Comparison of ENCODE assay signal across 8 cellular contexts in genomic region chr19:1859319-1859718, GRCh38. TPM values are rescaled to one million over a fixed set of nuclear protein-coding genes. Genes with fewer than 3 reads are reported as not detected.
DNase-seq lines count a peak whose midpoint lies in the region; ATAC-seq, FAIRE-seq and TF ChIP-seq lines count a peak whose summit lies in the region.
"Had no signal": no experiment of that assay in that cellular context is flagged by ENCODE, and none has a peak within 500 bp of the region (broad histone marks: within the 10 kb centered on the region; RNA-seq: fewer than 3 reads in every experiment).

No MANE protein-coding gene starts in this region.

- CTCF ChIA-PET in HepG2 (lab: Yijun Ruan, JAX; ENCODE audit: low intra/inter-chr PET ratio, low total read pairs) = no interaction called here

- TF ChIP-seq EP300 in HepG2 (IDR thresholded peaks at IDR 0.05; ENCODE audit: low read depth in 2 of 2, low read length in 2 of 2) (no peak), HepG2 (CRISPR knock-in tag; IDR thresholded peaks at IDR 0.05; ENCODE audit: borderline replicate concordance) (no peak)

- peak overlapping the region; percentile 80 for H3K27ac ChIP-seq in HepG2 (ENCODE audit: extremely low read length, insufficient read depth, low read length)
- no peak overlapping the region for H3K27ac ChIP-seq in right lobe of liver
- no peak overlapping the region for H3K27ac ChIP-seq in pancreas

- no peak for DNase-seq in HepG2 (ENCODE audit: low spot score)
- DNase-seq in right lobe of liver = no peak
- DNase-seq in endothelial cell (ENCODE audit: low spot score) = no peak
- no peak for DNase-seq in NCI-H69 (lab: John Stamatoyannopoulos, UW)
- DNase-seq in pancreas = no peak
- DNase-seq: DMS153 had no signal

- H3K36me3 Mint-ChIP-seq in endothelial cell (ENCODE audit: low read depth, unreplicated experiment) = peaks cover 4% of the 10 kb centered on the region

- H3K27me3 ChIP-seq in HepG2 (ENCODE audit: control insufficient read depth in 1 of 2, insufficient read depth in 2 of 2, low read length in 2 of 2) (no peaks in the 10 kb centered on the region; a peak in 1 of 5 replicates), right lobe of liver (no peaks in the 10 kb centered on the region), pancreas (no peaks in the 10 kb centered on the region)

- no peaks in the 10 kb centered on the region for H3K36me3 ChIP-seq in HepG2 (replicated peaks in 1 of 2; ENCODE audit: control insufficient read depth in 1 of 2, insufficient read depth in 2 of 2, low read length in 2 of 2)
- no peaks in the 10 kb centered on the region for H3K36me3 ChIP-seq in right lobe of liver
- no peaks in the 10 kb centered on the region for H3K36me3 ChIP-seq in pancreas

- no TSS peak for BruUV-seq in HepG2 (replicated peaks; lab: Mats Ljungman, UMichigan)

- no peak for TF ChIP-seq POLR2A in HepG2 (IDR thresholded peaks at IDR 0.05; ENCODE audit: insufficient read depth in 1 of 2, low read depth in 2 of 2, low read length in 2 of 2)
- no peak for TF ChIP-seq POLR2A in right lobe of liver (IDR thresholded peaks at IDR 0.05)

- H3K9me3 Mint-ChIP-seq in endothelial cell (ENCODE audit: unreplicated experiment) = no peaks in the 10 kb centered on the region

- no peak for TF ChIP-seq RAD21 in HepG2 (CRISPR knock-in tag; IDR thresholded peaks at IDR 0.05)

- TF ChIP-seq CTCF in HepG2 (CRISPR knock-in tag; IDR thresholded peaks at IDR 0.05) (no peak), right lobe of liver (IDR thresholded peaks at IDR 0.05) (no peak), endothelial cell (IDR thresholded peaks at IDR 0.05; ENCODE audit: unreplicated experiment) (no peak), pancreas (IDR thresholded peaks at IDR 0.05) (no peak)

- H3K9me3 ChIP-seq in HepG2 (ENCODE audit: low read length) (no peaks in the 10 kb centered on the region), right lobe of liver (no peaks in the 10 kb centered on the region), pancreas (no peaks in the 10 kb centered on the region)

- peak overlapping the region; percentile 89 to 95 (median 91); a peak in 3 of 6 replicates for H3K4me3 ChIP-seq in HepG2 (replicated peaks in 1 of 3; ENCODE audit: insufficient read depth in 1 of 3, low read depth in 2 of 3, low read length in 3 of 3)
- H3K4me3 ChIP-seq in right lobe of liver = no peak overlapping the region
- no peak overlapping the region for H3K4me3 ChIP-seq in pancreas

- H2AFZ ChIP-seq in HepG2 (ENCODE audit: low read length) = no peak overlapping the region

- POLR2A ChIA-PET in HepG2 (lab: Yijun Ruan, JAX) = no interaction called here

- peaks cover 42% of the 10 kb centered on the region for H3K4me1 ChIP-seq in HepG2 (ENCODE audit: insufficient read depth, low read length)
- H3K4me1 ChIP-seq in right lobe of liver = peaks cover 0 to 47% (median 19%) of the 10 kb centered on the region in 4 donors
- H3K4me1 ChIP-seq in pancreas = peaks cover 0 to 26% (median 0%) of the 10 kb centered on the region in 3 donors

- in situ Hi-C loops in HepG2 (cut with HindIII; ENCODE audit: extremely low pct_ligation_motif_present, low pct_unique_long_range_greater_than_20kb) = no loop called here

- H3K4me1 Mint-ChIP-seq in endothelial cell (ENCODE audit: unreplicated experiment) = peaks cover 9% of the 10 kb centered on the region

- H3K4me3 Mint-ChIP-seq in endothelial cell (ENCODE audit: unreplicated experiment) = peak overlapping the region; percentile 47

- H4K20me1 ChIP-seq in HepG2 (ENCODE audit: insufficient read depth, low read length) = peaks cover 49% of the 10 kb centered on the region

- FAIRE-seq in HepG2 (lab: Jason Lieb, UNC) = no peak
- no peak for FAIRE-seq in pancreas (lab: Jason Lieb, UNC)
- FAIRE-seq: H54 had no signal

- intact Hi-C loops in HepG2 (cut with micrococcal nuclease; ENCODE audit: unreplicated experiment) = no loop called here
- intact Hi-C loops in right lobe of liver (cut with DNase I) = no loop called here
- intact Hi-C loops in pancreas (cut with DNase I) = no loop called here

- ATAC-seq in HepG2 (no peak), right lobe of liver (no peak), GM21529 (IDR thresholded peaks at IDR 0.05; ENCODE audit: unreplicated experiment) (no peak), pancreas (no peak)

- peaks cover 18% of the 10 kb centered on the region for H3K27me3 Mint-ChIP-seq in endothelial cell (ENCODE audit: unreplicated experiment)

- peak overlapping the region; percentile 57 for H3K27ac Mint-ChIP-seq in endothelial cell (ENCODE audit: unreplicated experiment)

- H3K4me2 ChIP-seq in HepG2 (ENCODE audit: low read depth, low read length) = peak overlapping the region; percentile 81

- 69% methylated on average over 14 of the region's 14 CpGs for WGBS in HepG2 (ENCODE audit: low lambda C conversion rate)
- WGBS in right lobe of liver (ENCODE audit: insufficient coverage, low coverage, low lambda C conversion rate, missing lambda C conversion rate) = 49% methylated on average over 10 of the region's 14 CpGs
- WGBS in pancreas, 2 donors = 71 to 76% methylated on average over 14 of the region's 14 CpGs

- H3K9ac ChIP-seq in HepG2 (ENCODE audit: insufficient read depth, low read depth, low read length) = peak overlapping the region; percentile 84

- H3K79me2 ChIP-seq in HepG2 (ENCODE audit: insufficient read depth, low read length) = peaks cover 63% of the 10 kb centered on the region

RNA-seq across cellular contexts. Expression of gene KLF16, which starts 4.1 kb away (rescaled TPM):
- total RNA-seq in HepG2 (2016; rRNA removed; fragmentation: Illumina TruSeq; extraction: Trizol) (6.2 and 6.7 TPM in 2 replicates), right lobe of liver (10 to 100 TPM in 5 of 6 experiments, 1 to 10 TPM in 1; 9.9 to 23.6 (median 10.8) TPM), endothelial cell (ENCODE audit: unreplicated experiment) (19.9 TPM), pancreas (10 to 100 TPM in 1 of 6 donors, 1 to 10 TPM in 5; 4.3 to 10.4 (median 7.9) TPM)
- total RNA-seq in HepG2 (2016; cell fraction: cytosol; rRNA removed; fragmentation: Illumina TruSeq; extraction: Trizol; ENCODE audit: low read depth) = 2.1 and 2.2 TPM in 2 replicates
- total RNA-seq in HepG2 (2016; cell fraction: insoluble cytoplasmic fraction; rRNA removed; fragmentation: Illumina TruSeq; extraction: Trizol) = 5.5 and 5.9 TPM in 2 replicates
- 8.3 and 8.9 TPM in 2 replicates for total RNA-seq in HepG2 (2016; cell fraction: membrane; rRNA removed; fragmentation: Illumina TruSeq; extraction: Trizol)
- total RNA-seq in HepG2 (2016; cell fraction: nucleus; rRNA removed; fragmentation: Illumina TruSeq; extraction: Trizol) = 4.0 and 4.8 TPM in 2 replicates
- polyA plus RNA-seq in HepG2 (2011; rRNA removed) (3.5 and 4.7 TPM in 2 replicates), pancreas (1 to 10 TPM; 5.1 to 8.2 TPM)
- 3.7 and 7.0 TPM in 2 replicates for polyA plus RNA-seq in HepG2 (2011; cell fraction: cytosol; rRNA removed)
- 16.7 and 31.9 TPM in 2 replicates for polyA plus RNA-seq in HepG2 (2011; cell fraction: nucleus; rRNA removed)
- 8.3 and 9.4 TPM in 2 replicates for polyA plus RNA-seq in HepG2 (2012)
- polyA plus RNA-seq in HepG2 (2016; cell fraction: cytosol; fragmentation: Illumina TruSeq; extraction: Trizol; ENCODE audit: low read depth) = 3.2 and 3.4 TPM in 2 replicates
- 12.0 and 14.3 TPM in 2 replicates for polyA plus RNA-seq in HepG2 (2016; cell fraction: insoluble cytoplasmic fraction; fragmentation: Illumina TruSeq; extraction: Trizol; ENCODE audit: low read depth)
- 8.9 and 9.3 TPM in 2 replicates for polyA plus RNA-seq in HepG2 (2016; cell fraction: membrane; fragmentation: Illumina TruSeq; extraction: Trizol; ENCODE audit: low read depth)
- polyA plus RNA-seq in HepG2 (2016; cell fraction: nucleus; fragmentation: Illumina TruSeq; extraction: Trizol; ENCODE audit: insufficient read depth, low read depth) = 11.4 and 12.0 TPM in 2 replicates
- 3.1 and 9.7 TPM in 2 replicates for polyA minus RNA-seq in HepG2 (2011; rRNA and poly(A)+ RNA removed; ENCODE audit: low replicate concordance)
- polyA minus RNA-seq in HepG2 (2011; cell fraction: cytosol; rRNA and poly(A)+ RNA removed) = 8.9 and 15.3 TPM in 2 replicates
- 2.1 and 2.2 TPM in 2 replicates for polyA minus RNA-seq in HepG2 (2011; cell fraction: nucleus; rRNA and poly(A)+ RNA removed)

RNA-seq across cellular contexts. Expression of gene REXO1, which starts 11.0 kb away (rescaled TPM):
- total RNA-seq in HepG2 (2016; rRNA removed; fragmentation: Illumina TruSeq; extraction: Trizol) = 3.0 and 5.0 TPM in 2 replicates
- 1.1 and 3.2 TPM in 2 replicates for total RNA-seq in HepG2 (2016; cell fraction: cytosol; rRNA removed; fragmentation: Illumina TruSeq; extraction: Trizol; ENCODE audit: low read depth)
- total RNA-seq in HepG2 (2016; cell fraction: insoluble cytoplasmic fraction; rRNA removed; fragmentation: Illumina TruSeq; extraction: Trizol) = 4.1 and 5.2 TPM in 2 replicates
- 3.9 and 4.2 TPM in 2 replicates for total RNA-seq in HepG2 (2016; cell fraction: membrane; rRNA removed; fragmentation: Illumina TruSeq; extraction: Trizol)
- total RNA-seq in HepG2 (2016; cell fraction: nucleus; rRNA removed; fragmentation: Illumina TruSeq; extraction: Trizol) = 6.0 and 7.6 TPM in 2 replicates
- polyA plus RNA-seq in HepG2 (2011; rRNA removed) = 11.2 and 13.0 TPM in 2 replicates
- polyA plus RNA-seq in HepG2 (2011; cell fraction: cytosol; rRNA removed) = 8.7 and 9.8 TPM in 2 replicates
- polyA plus RNA-seq in HepG2 (2011; cell fraction: nucleus; rRNA removed) = 91.1 and 123 TPM in 2 replicates
- 13.8 and 15.4 TPM in 2 replicates for polyA plus RNA-seq in HepG2 (2012)
- polyA plus RNA-seq in HepG2 (2016; cell fraction: cytosol; fragmentation: Illumina TruSeq; extraction: Trizol; ENCODE audit: low read depth) = 1.7 and 1.8 TPM in 2 replicates
- 7.3 and 10.0 TPM in 2 replicates for polyA plus RNA-seq in HepG2 (2016; cell fraction: insoluble cytoplasmic fraction; fragmentation: Illumina TruSeq; extraction: Trizol; ENCODE audit: low read depth)
- 5.1 and 5.3 TPM in 2 replicates for polyA plus RNA-seq in HepG2 (2016; cell fraction: membrane; fragmentation: Illumina TruSeq; extraction: Trizol; ENCODE audit: low read depth)
- 39.5 and 44.1 TPM in 2 replicates for polyA plus RNA-seq in HepG2 (2016; cell fraction: nucleus; fragmentation: Illumina TruSeq; extraction: Trizol; ENCODE audit: insufficient read depth, low read depth)
- 16.3 and 19.1 TPM in 2 replicates for polyA minus RNA-seq in HepG2 (2011; rRNA and poly(A)+ RNA removed; ENCODE audit: low replicate concordance)
- 5.5 and 7.7 TPM in 2 replicates for polyA minus RNA-seq in HepG2 (2011; cell fraction: cytosol; rRNA and poly(A)+ RNA removed)
- polyA minus RNA-seq in HepG2 (2011; cell fraction: nucleus; rRNA and poly(A)+ RNA removed) = 9.3 and 10.8 TPM in 2 replicates
- total RNA-seq in right lobe of liver = 10 to 100 TPM in 4 of 6 experiments, 1 to 10 TPM in 2; 8.0 to 17.7 (median 12.6) TPM
- 48.1 TPM for total RNA-seq in endothelial cell (ENCODE audit: unreplicated experiment)
- 10 to 100 TPM; 10.5 to 16.6 (median 15.1) TPM for total RNA-seq in pancreas
- polyA plus RNA-seq in pancreas = 10 to 100 TPM; 29.5 to 42.2 TPM

RNA-seq across cellular contexts. Expression of gene ABHD17A, which starts 26.0 kb away (rescaled TPM):
- total RNA-seq in HepG2 (2016; rRNA removed; fragmentation: Illumina TruSeq; extraction: Trizol) (27.9 and 40.8 TPM in 2 replicates), right lobe of liver (10 to 100 TPM; 20.4 to 49.5 (median 23.5) TPM), endothelial cell (ENCODE audit: unreplicated experiment) (283 TPM), pancreas (10 to 100 TPM; 21.1 to 30.8 (median 24.4) TPM)
- 52.2 and 64.4 TPM in 2 replicates for total RNA-seq in HepG2 (2016; cell fraction: cytosol; rRNA removed; fragmentation: Illumina TruSeq; extraction: Trizol; ENCODE audit: low read depth)
- total RNA-seq in HepG2 (2016; cell fraction: insoluble cytoplasmic fraction; rRNA removed; fragmentation: Illumina TruSeq; extraction: Trizol) = 24.0 and 37.3 TPM in 2 replicates
- 65.2 and 82.2 TPM in 2 replicates for total RNA-seq in HepG2 (2016; cell fraction: membrane; rRNA removed; fragmentation: Illumina TruSeq; extraction: Trizol)
- 17.1 and 19.3 TPM in 2 replicates for total RNA-seq in HepG2 (2016; cell fraction: nucleus; rRNA removed; fragmentation: Illumina TruSeq; extraction: Trizol)
- polyA plus RNA-seq in HepG2 (2011; rRNA removed) (27.7 and 44.6 TPM in 2 replicates), pancreas (10 to 100 TPM; 62.4 to 71.0 TPM)
- polyA plus RNA-seq in HepG2 (2011; cell fraction: cytosol; rRNA removed) = 25.9 and 53.1 TPM in 2 replicates
- 72.5 and 83.8 TPM in 2 replicates for polyA plus RNA-seq in HepG2 (2011; cell fraction: nucleus; rRNA removed)
- 11.9 and 16.2 TPM in 2 replicates for polyA plus RNA-seq in HepG2 (2012)
- 51.0 and 62.5 TPM in 2 replicates for polyA plus RNA-seq in HepG2 (2016; cell fraction: cytosol; fragmentation: Illumina TruSeq; extraction: Trizol; ENCODE audit: low read depth)
- polyA plus RNA-seq in HepG2 (2016; cell fraction: insoluble cytoplasmic fraction; fragmentation: Illumina TruSeq; extraction: Trizol; ENCODE audit: low read depth) = 25.3 and 27.0 TPM in 2 replicates
- polyA plus RNA-seq in HepG2 (2016; cell fraction: membrane; fragmentation: Illumina TruSeq; extraction: Trizol; ENCODE audit: low read depth) = 54.6 and 60.4 TPM in 2 replicates
- polyA plus RNA-seq in HepG2 (2016; cell fraction: nucleus; fragmentation: Illumina TruSeq; extraction: Trizol; ENCODE audit: insufficient read depth, low read depth) = 38.7 and 42.0 TPM in 2 replicates
- 15.0 and 50.9 TPM in 2 replicates for polyA minus RNA-seq in HepG2 (2011; rRNA and poly(A)+ RNA removed; ENCODE audit: low replicate concordance)
- polyA minus RNA-seq in HepG2 (2011; cell fraction: cytosol; rRNA and poly(A)+ RNA removed) = 17.2 and 18.0 TPM in 2 replicates
- polyA minus RNA-seq in HepG2 (2011; cell fraction: nucleus; rRNA and poly(A)+ RNA removed) = 5.7 and 5.8 TPM in 2 replicates

RNA-seq across cellular contexts. Expression of gene ADAT3, which starts 45.9 kb away (rescaled TPM):
- total RNA-seq in HepG2 (2016; rRNA removed; fragmentation: Illumina TruSeq; extraction: Trizol) (2.0 and 3.5 TPM in 2 replicates), right lobe of liver (1 to 10 TPM; 1.8 to 5.3 (median 2.7) TPM), endothelial cell (ENCODE audit: unreplicated experiment) (10.5 TPM), pancreas (1 to 10 TPM; 2.0 to 6.5 (median 4.5) TPM)
- 0.79 and 0.81 TPM in 2 replicates for total RNA-seq in HepG2 (2016; cell fraction: cytosol; rRNA removed; fragmentation: Illumina TruSeq; extraction: Trizol; ENCODE audit: low read depth)
- 1.7 and 3.1 TPM in 2 replicates for total RNA-seq in HepG2 (2016; cell fraction: insoluble cytoplasmic fraction; rRNA removed; fragmentation: Illumina TruSeq; extraction: Trizol)
- 1.7 and 2.1 TPM in 2 replicates for total RNA-seq in HepG2 (2016; cell fraction: membrane; rRNA removed; fragmentation: Illumina TruSeq; extraction: Trizol)
- 1.5 and 1.9 TPM in 2 replicates for total RNA-seq in HepG2 (2016; cell fraction: nucleus; rRNA removed; fragmentation: Illumina TruSeq; extraction: Trizol)
- polyA plus RNA-seq in HepG2 (2011; rRNA removed) (0.95 and 1.4 TPM in 2 replicates), pancreas (10 to 100 TPM in 1 of 2 donors, 1 to 10 TPM in 1; 5.2 to 10.1 TPM)
- 0.94 and 1.7 TPM in 2 replicates for polyA plus RNA-seq in HepG2 (2011; cell fraction: cytosol; rRNA removed)
- 6.4 and 7.8 TPM in 2 replicates for polyA plus RNA-seq in HepG2 (2011; cell fraction: nucleus; rRNA removed)
- 1.3 and 1.7 TPM in 2 replicates for polyA plus RNA-seq in HepG2 (2012)
- polyA plus RNA-seq in HepG2 (2016; cell fraction: cytosol; fragmentation: Illumina TruSeq; extraction: Trizol; ENCODE audit: low read depth) = 0.68 TPM in 2 replicates
- 2.8 and 3.5 TPM in 2 replicates for polyA plus RNA-seq in HepG2 (2016; cell fraction: insoluble cytoplasmic fraction; fragmentation: Illumina TruSeq; extraction: Trizol; ENCODE audit: low read depth)
- polyA plus RNA-seq in HepG2 (2016; cell fraction: membrane; fragmentation: Illumina TruSeq; extraction: Trizol; ENCODE audit: low read depth) = 1.1 and 1.4 TPM in 2 replicates
- polyA plus RNA-seq in HepG2 (2016; cell fraction: nucleus; fragmentation: Illumina TruSeq; extraction: Trizol; ENCODE audit: insufficient read depth, low read depth) = 5.0 and 6.1 TPM in 2 replicates
- 2.1 and 3.8 TPM in 2 replicates for polyA minus RNA-seq in HepG2 (2011; rRNA and poly(A)+ RNA removed; ENCODE audit: low replicate concordance)
- 1.3 and 1.6 TPM in 2 replicates for polyA minus RNA-seq in HepG2 (2011; cell fraction: cytosol; rRNA and poly(A)+ RNA removed)
- polyA minus RNA-seq in HepG2 (2011; cell fraction: nucleus; rRNA and poly(A)+ RNA removed) = 2.3 and 2.6 TPM in 2 replicates

RNA-seq across cellular contexts. Expression of gene SCAMP4, which starts 45.9 kb away (rescaled TPM):
- total RNA-seq in HepG2 (2016; rRNA removed; fragmentation: Illumina TruSeq; extraction: Trizol) = 10.8 and 13.7 TPM in 2 replicates
- total RNA-seq in HepG2 (2016; cell fraction: cytosol; rRNA removed; fragmentation: Illumina TruSeq; extraction: Trizol; ENCODE audit: low read depth) = 4.4 and 5.1 TPM in 2 replicates
- 9.1 and 12.6 TPM in 2 replicates for total RNA-seq in HepG2 (2016; cell fraction: insoluble cytoplasmic fraction; rRNA removed; fragmentation: Illumina TruSeq; extraction: Trizol)
- 10.1 and 10.7 TPM in 2 replicates for total RNA-seq in HepG2 (2016; cell fraction: membrane; rRNA removed; fragmentation: Illumina TruSeq; extraction: Trizol)
- total RNA-seq in HepG2 (2016; cell fraction: nucleus; rRNA removed; fragmentation: Illumina TruSeq; extraction: Trizol) = 24.2 and 31.8 TPM in 2 replicates
- polyA plus RNA-seq in HepG2 (2011; rRNA removed) = 10.7 and 12.8 TPM in 2 replicates
- 7.6 and 8.7 TPM in 2 replicates for polyA plus RNA-seq in HepG2 (2011; cell fraction: cytosol; rRNA removed)
- polyA plus RNA-seq in HepG2 (2011; cell fraction: nucleus; rRNA removed) = 43.5 and 55.3 TPM in 2 replicates
- polyA plus RNA-seq in HepG2 (2012) = 21.8 and 32.2 TPM in 2 replicates
- 5.1 and 6.4 TPM in 2 replicates for polyA plus RNA-seq in HepG2 (2016; cell fraction: cytosol; fragmentation: Illumina TruSeq; extraction: Trizol; ENCODE audit: low read depth)
- 10.3 and 13.4 TPM in 2 replicates for polyA plus RNA-seq in HepG2 (2016; cell fraction: insoluble cytoplasmic fraction; fragmentation: Illumina TruSeq; extraction: Trizol; ENCODE audit: low read depth)
- 11.5 and 11.6 TPM in 2 replicates for polyA plus RNA-seq in HepG2 (2016; cell fraction: membrane; fragmentation: Illumina TruSeq; extraction: Trizol; ENCODE audit: low read depth)
- 69.4 and 71.5 TPM in 2 replicates for polyA plus RNA-seq in HepG2 (2016; cell fraction: nucleus; fragmentation: Illumina TruSeq; extraction: Trizol; ENCODE audit: insufficient read depth, low read depth)
- 14.8 and 32.0 TPM in 2 replicates for polyA minus RNA-seq in HepG2 (2011; rRNA and poly(A)+ RNA removed; ENCODE audit: low replicate concordance)
- 35.3 TPM in 2 replicates for polyA minus RNA-seq in HepG2 (2011; cell fraction: cytosol; rRNA and poly(A)+ RNA removed)
- 13.2 and 15.5 TPM in 2 replicates for polyA minus RNA-seq in HepG2 (2011; cell fraction: nucleus; rRNA and poly(A)+ RNA removed)
- total RNA-seq in right lobe of liver = 10 to 100 TPM; 22.1 to 60.6 (median 24.4) TPM
- total RNA-seq in endothelial cell (ENCODE audit: unreplicated experiment) = 71.8 TPM
- total RNA-seq in pancreas = 10 to 100 TPM; 23.0 to 52.2 (median 30.7) TPM
- polyA plus RNA-seq in pancreas = 10 to 100 TPM; 40.8 to 49.3 TPM

Comparison
In these comparisons a context has a peak if more than half of its experiments do, and no peak if none do; other contexts are left out.
1. H3K4me3 ChIP-seq: peak in HepG2 (3 of 3); none in right lobe of liver (0 of 3) and pancreas (0 of 4).